ENCODE assay signal across 1 cellular context in genomic region chr15:76342382-76343201, GRCh38.
TF ChIP-seq lines count a peak whose summit lies in the region.

No MANE protein-coding gene starts in this region.

TF ChIP-seq in GM23338, 12 proteins besides CTCF, POLR2A, EP300 and RAD21 (continued from another document):
- no peak for TF ChIP-seq ZNF462 (CRISPR knock-in tag; IDR thresholded peaks at IDR 0.05)
